18 cellular contexts compared by ENCODE assay signal in genomic region chr12:131055093-131055465, GRCh38.
"Had no signal": no experiment of that assay in that cellular context is flagged by ENCODE, and none has a peak within 500 bp of the region (broad histone marks: within the 10 kb centered on the region; RNA-seq: fewer than 3 reads in every experiment).

No MANE protein-coding gene starts in this region.

- DNase-seq: effector memory CD4-positive, alpha-beta T cell; gastrocnemius medialis; natural killer cell; stimulated activated CD4-positive, alpha-beta T cell treated with anti-CD3 and anti-CD28 coated beads, Interleukin-2, amount 100 ng/mL, for 48 hours; stimulated activated CD8-positive, alpha-beta memory T cell treated with anti-CD3 and anti-CD28 coated beads, Interleukin-4, amount 100 ng/mL, for 48 hours; testis; upper lobe of right lung had no signal

- H3K4me2 ChIP-seq: smooth muscle cell had no signal

- H3K9me3 ChIP-seq: esophagus muscularis mucosa, gastrocnemius medialis, mucosa of descending colon, right atrium auricular region, testis, tibial nerve, upper lobe of right lung, vagina had no signal

- H3K36me3 ChIP-seq: gastrocnemius medialis, tibial nerve, upper lobe of right lung, vagina had no signal

- H3K4me1 Mint-ChIP-seq: natural killer cell; stimulated activated effector memory CD8-positive, alpha-beta T cell treated with anti-CD3 and anti-CD28 coated beads, Interleukin-12 subunit alpha, Interleukin-12 subunit beta, amount 100 ng/mL, for 72 hours had no signal

- H3K27me3 ChIP-seq: esophagus muscularis mucosa, gastrocnemius medialis, right atrium auricular region, testis, tibial nerve, upper lobe of right lung, vagina had no signal

- H3K4me3 Mint-ChIP-seq: natural killer cell; neural crest cell; stimulated activated effector memory CD8-positive, alpha-beta T cell treated with anti-CD3 and anti-CD28 coated beads, Interleukin-12 subunit alpha, Interleukin-12 subunit beta, amount 100 ng/mL, for 72 hours; stimulated activated naive CD8-positive, alpha-beta T cell treated with anti-CD3 and anti-CD28 coated beads, Interleukin-15, Interleukin-2, amounts not matched to agents 100 ng/mL and 50 ng/mL, for 24 hours had no signal

- H3K4me1 ChIP-seq: esophagus muscularis mucosa, gastrocnemius medialis, testis, upper lobe of right lung, vagina had no signal

- H3K4me3 ChIP-seq: esophagus muscularis mucosa, gastrocnemius medialis, mucosa of descending colon, right atrium auricular region, smooth muscle cell, testis, tibial nerve, upper lobe of right lung, vagina had no signal

- H3K36me3 Mint-ChIP-seq: natural killer cell; stimulated activated effector memory CD8-positive, alpha-beta T cell treated with anti-CD3 and anti-CD28 coated beads, Interleukin-12 subunit alpha, Interleukin-12 subunit beta, amount 100 ng/mL, for 72 hours had no signal

- FAIRE-seq: keratinocyte had no signal

- ATAC-seq: gastrocnemius medialis, mucosa of descending colon, natural killer cell, upper lobe of right lung had no signal

- H3K27ac ChIP-seq: epithelial cell of prostate, esophagus muscularis mucosa, gastrocnemius medialis, testis, upper lobe of right lung, vagina had no signal

- H3K9me3 Mint-ChIP-seq: natural killer cell; neural crest cell; stimulated activated effector memory CD8-positive, alpha-beta T cell treated with anti-CD3 and anti-CD28 coated beads, Interleukin-12 subunit alpha, Interleukin-12 subunit beta, amount 100 ng/mL, for 72 hours; stimulated activated naive CD8-positive, alpha-beta T cell treated with anti-CD3 and anti-CD28 coated beads, Interleukin-15, Interleukin-2, amounts not matched to agents 100 ng/mL and 50 ng/mL, for 24 hours had no signal

- H3K27ac Mint-ChIP-seq: natural killer cell; stimulated activated effector memory CD8-positive, alpha-beta T cell treated with anti-CD3 and anti-CD28 coated beads, Interleukin-12 subunit alpha, Interleukin-12 subunit beta, amount 100 ng/mL, for 72 hours; stimulated activated naive CD8-positive, alpha-beta T cell treated with anti-CD3 and anti-CD28 coated beads, Interleukin-15, Interleukin-2, amounts not matched to agents 100 ng/mL and 50 ng/mL, for 24 hours had no signal
